In genomic region chr9:114224247-114224610, GRCh38 we compare ENCODE assay signal across 10 cellular contexts.
DNase-seq lines count a peak whose midpoint lies in the region; ATAC-seq and TF ChIP-seq lines count a peak whose summit lies in the region.
"Had no signal": no experiment of that assay in that cellular context is flagged by ENCODE, and none has a peak within 500 bp of the region (broad histone marks: within the 10 kb centered on the region; RNA-seq: fewer than 3 reads in every experiment).

No MANE protein-coding gene starts in this region.

- peaks cover 16% of the 10 kb centered on the region for H3K27me3 Mint-ChIP-seq in GM23338 (ENCODE audit: insufficient read depth, low read depth, poor library complexity)

- H3K4me3 Mint-ChIP-seq in GM23338: no peak overlapping the region

- H3K36me3 Mint-ChIP-seq in GM23338 (ENCODE audit: low read depth): no peaks in the 10 kb centered on the region

- no peaks in the 10 kb centered on the region for H3K79me2 ChIP-seq in GM23338 (replicated peaks; ENCODE audit: insufficient read depth)

- no peaks in the 10 kb centered on the region for H3F3A ChIP-seq in GM23338 (replicated peaks; ENCODE audit: low read depth)

- no peak overlapping the region for H3K27ac ChIP-seq in GM23338 (ENCODE audit: low read depth)

- no peaks in the 10 kb centered on the region for H3K9me3 Mint-ChIP-seq in GM23338
- H3K9me3 Mint-ChIP-seq: activated T-helper 2 cell treated with anti-CD3 and anti-CD28 coated beads, Interferon-gamma antibody, Interleukin-2, Interleukin-4, amounts not matched to agents 10 μg/mL and 5 μg/mL and 100 μg/mL, durations not matched to agents 14 hours and 24 hours and 36 hours had no signal

- no peaks in the 10 kb centered on the region for H3K36me3 ChIP-seq in GM23338 (ENCODE audit: insufficient read depth)

- no peak overlapping the region for H3K4me2 ChIP-seq in GM23338

- no peak for TF ChIP-seq CTCF in GM23338 (conservative IDR thresholded peaks at IDR 0.05; ENCODE audit: low read depth in 2 of 2)

- no peak overlapping the region for H3K27ac Mint-ChIP-seq in GM23338
- H3K27ac Mint-ChIP-seq: activated T-helper 2 cell treated with anti-CD3 and anti-CD28 coated beads, Interferon-gamma antibody, Interleukin-2, Interleukin-4, amounts not matched to agents 10 μg/mL and 5 μg/mL and 100 μg/mL, durations not matched to agents 14 hours and 24 hours and 36 hours had no signal

- no peak overlapping the region for H2AFZ ChIP-seq in GM23338

- no peaks in the 10 kb centered on the region for H3K9me2 ChIP-seq in GM23338 (ENCODE audit: insufficient read depth)

- no peak overlapping the region for H3K4me3 ChIP-seq in GM23338

- ATAC-seq in GM23338 (peak; percentile 79), GM18861 (IDR thresholded peaks at IDR 0.05; ENCODE audit: unreplicated experiment) (no peak)

- DNase-seq in GM23338 (ENCODE audit: low spot score) (peak; percentile 34), NCI-H69 (lab: John Stamatoyannopoulos, UW) (peak; percentile 49), dermis blood vessel endothelial cell (peak; percentile 69), myocyte (ENCODE audit: low read depth) (peak; percentile 36), NCI-H774 (lab: John Stamatoyannopoulos, UW) (no peak), NOMO-1 treated with dmso at 0.1 percent for 144 hours (lab: John Stamatoyannopoulos, UW; ENCODE audit: unreplicated experiment) (no peak), NCI-H1436 treated with DMSO at 0.1 percent for 48 hours (lab: John Stamatoyannopoulos, UW) (no peak)
- DNase-seq: cortex of kidney had no signal

- no peaks in the 10 kb centered on the region for H3K27me3 ChIP-seq in GM23338 (ENCODE audit: insufficient read depth)

- peaks cover 3% of the 10 kb centered on the region; the same call in 1 of the 2 replicates for H4K20me1 ChIP-seq in GM23338 (replicated peaks; ENCODE audit: insufficient read depth)

- peaks cover 16% of the 10 kb centered on the region for H3K4me1 ChIP-seq in GM23338 (ENCODE audit: insufficient read depth)

- peaks cover 38% of the 10 kb centered on the region for H3K4me1 Mint-ChIP-seq in GM23338

TF ChIP-seq in GM23338, 12 proteins besides CTCF, POLR2A, EP300 and RAD21:
- TF ChIP-seq JUNB (IDR thresholded peaks at IDR 0.05; ENCODE audit: unreplicated experiment) (no peak), CREB1 (CRISPR knock-in tag; IDR thresholded peaks at IDR 0.05; ENCODE audit: low read depth) (no peak), STAT1 (IDR thresholded peaks at IDR 0.05; ENCODE audit: unreplicated experiment) (no peak), NANOG (IDR thresholded peaks at IDR 0.05; ENCODE audit: borderline replicate concordance) (no peak), EZH2 (IDR thresholded peaks at IDR 0.05; ENCODE audit: low read depth, unreplicated experiment) (no peak), EZH2phosphoT487 (IDR thresholded peaks at IDR 0.05; ENCODE audit: unreplicated experiment) (no peak), ZNF114 (CRISPR knock-in tag; IDR thresholded peaks at IDR 0.05) (no peak), ETS1 (IDR thresholded peaks at IDR 0.05) (no peak), ZNF331 (CRISPR knock-in tag; IDR thresholded peaks at IDR 0.05; ENCODE audit: low read depth) (no peak), ZNF462 (CRISPR knock-in tag; IDR thresholded peaks at IDR 0.05) (no peak), POLR2AphosphoS5 (IDR thresholded peaks at IDR 0.05; ENCODE audit: low read depth) (no peak)
- TF ChIP-seq, protein P1, sequence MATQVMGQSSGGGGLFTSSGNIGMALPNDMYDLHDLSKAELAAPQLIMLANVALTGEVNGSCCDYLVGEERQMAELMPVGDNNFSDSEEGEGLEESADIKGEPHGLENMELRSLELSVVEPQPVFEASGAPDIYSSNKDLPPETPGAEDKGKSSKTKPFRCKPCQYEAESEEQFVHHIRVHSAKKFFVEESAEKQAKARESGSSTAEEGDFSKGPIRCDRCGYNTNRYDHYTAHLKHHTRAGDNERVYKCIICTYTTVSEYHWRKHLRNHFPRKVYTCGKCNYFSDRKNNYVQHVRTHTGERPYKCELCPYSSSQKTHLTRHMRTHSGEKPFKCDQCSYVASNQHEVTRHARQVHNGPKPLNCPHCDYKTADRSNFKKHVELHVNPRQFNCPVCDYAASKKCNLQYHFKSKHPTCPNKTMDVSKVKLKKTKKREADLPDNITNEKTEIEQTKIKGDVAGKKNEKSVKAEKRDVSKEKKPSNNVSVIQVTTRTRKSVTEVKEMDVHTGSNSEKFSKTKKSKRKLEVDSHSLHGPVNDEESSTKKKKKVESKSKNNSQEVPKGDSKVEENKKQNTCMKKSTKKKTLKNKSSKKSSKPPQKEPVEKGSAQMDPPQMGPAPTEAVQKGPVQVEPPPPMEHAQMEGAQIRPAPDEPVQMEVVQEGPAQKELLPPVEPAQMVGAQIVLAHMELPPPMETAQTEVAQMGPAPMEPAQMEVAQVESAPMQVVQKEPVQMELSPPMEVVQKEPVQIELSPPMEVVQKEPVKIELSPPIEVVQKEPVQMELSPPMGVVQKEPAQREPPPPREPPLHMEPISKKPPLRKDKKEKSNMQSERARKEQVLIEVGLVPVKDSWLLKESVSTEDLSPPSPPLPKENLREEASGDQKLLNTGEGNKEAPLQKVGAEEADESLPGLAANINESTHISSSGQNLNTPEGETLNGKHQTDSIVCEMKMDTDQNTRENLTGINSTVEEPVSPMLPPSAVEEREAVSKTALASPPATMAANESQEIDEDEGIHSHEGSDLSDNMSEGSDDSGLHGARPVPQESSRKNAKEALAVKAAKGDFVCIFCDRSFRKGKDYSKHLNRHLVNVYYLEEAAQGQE (IDR thresholded peaks at IDR 0.05; ENCODE audit: unreplicated experiment): no peak

Comparison
In these comparisons a context has a peak if more than half of its experiments do, and no peak if none do; other contexts are left out.
1. DNase-seq: peak in GM23338 (single experiment), NCI-H69 (single experiment), dermis blood vessel endothelial cell (single experiment) and myocyte (single experiment); none in NCI-H774 (single experiment), NOMO-1 treated with dmso at 0.1 percent for 144 hours (single experiment) and NCI-H1436 treated with DMSO at 0.1 percent for 48 hours (single experiment).